ENCODE assay signal across 8 cellular contexts in genomic region chr2:88187038-88187676, GRCh38.
DNase-seq lines count a peak whose midpoint lies in the region; ATAC-seq and TF ChIP-seq lines count a peak whose summit lies in the region.

No MANE protein-coding gene starts in this region.

- no peaks in the 10 kb centered on the region for H3K9me2 ChIP-seq in OCI-LY1 (ENCODE audit: low read depth, low read length)

- H3K4me3 ChIP-seq in HFF-Myc (replicated peaks; ENCODE audit: low read depth, low read length): no peak overlapping the region
- H3K4me3 ChIP-seq in OCI-LY1 (ENCODE audit: low read depth, low read length, poor library complexity, severe bottlenecking): no peak overlapping the region
- H3K4me3 ChIP-seq in brain microvascular endothelial cell (ENCODE audit: low read depth, low read length): no peak overlapping the region
- H3K4me3 ChIP-seq in effector memory CD4-positive, alpha-beta T cell (ENCODE audit: insufficient read depth, low read depth, low read length, poor library complexity, severe bottlenecking): no peak overlapping the region

- no peaks in the 10 kb centered on the region for H3K27me3 ChIP-seq in OCI-LY1 (ENCODE audit: insufficient read depth, low read length)
- no peaks in the 10 kb centered on the region for H3K27me3 ChIP-seq in brain microvascular endothelial cell (replicated peaks)
- H3K27me3 ChIP-seq in effector memory CD4-positive, alpha-beta T cell (replicated peaks; ENCODE audit: control insufficient read depth, insufficient read depth, low read length, poor library complexity, severe bottlenecking): no peaks in the 10 kb centered on the region

- no peak overlapping the region for H3K4me2 ChIP-seq in OCI-LY1 (ENCODE audit: low read length)

- ATAC-seq in HG02870 (IDR thresholded peaks at IDR 0.05; ENCODE audit: unreplicated experiment): no peak

- H3K36me3 ChIP-seq in OCI-LY1 (ENCODE audit: insufficient read depth, low read length): no peaks in the 10 kb centered on the region
- H3K36me3 ChIP-seq in brain microvascular endothelial cell (replicated peaks): no peaks in the 10 kb centered on the region
- no peaks in the 10 kb centered on the region for H3K36me3 ChIP-seq in effector memory CD4-positive, alpha-beta T cell (ENCODE audit: control insufficient read depth, insufficient read depth, low read length)

- no peaks in the 10 kb centered on the region for H3K9me3 ChIP-seq in OCI-LY1 (ENCODE audit: low read length)
- no peaks in the 10 kb centered on the region for H3K9me3 ChIP-seq in effector memory CD4-positive, alpha-beta T cell (ENCODE audit: control insufficient read depth, low read length)

- no peaks in the 10 kb centered on the region for H3K4me1 ChIP-seq in OCI-LY1 (ENCODE audit: insufficient read depth, low read length, severe bottlenecking)
- no peaks in the 10 kb centered on the region for H3K4me1 ChIP-seq in effector memory CD4-positive, alpha-beta T cell (ENCODE audit: control insufficient read depth, insufficient read depth, low read length, poor library complexity, severe bottlenecking)

- in situ Hi-C loops in brain microvascular endothelial cell (cut with HindIII; ENCODE audit: low pct_ligation_motif_present, low sequenced_read_pairs): no loop called here

- TF ChIP-seq CTCF in HFF-Myc (IDR thresholded peaks at IDR 0.05; ENCODE audit: low read depth, low read length, missing control alignments) (peak; percentile 75), OCI-LY1 (IDR thresholded peaks at IDR 0.05; ENCODE audit: low read length) (peak; percentile 75), brain microvascular endothelial cell (IDR thresholded peaks at IDR 0.05; ENCODE audit: low read depth, low read length, missing control alignments) (peak; percentile 88)

- peak; percentile 42 for DNase-seq in CD1c-positive myeloid dendritic cell (ENCODE audit: extremely low spot score)
- peak; percentile 22 for DNase-seq in HFF-Myc (ENCODE audit: extremely low read depth, low read depth)
- DNase-seq in brain microvascular endothelial cell: peak; percentile 37
- DNase-seq in islet precursor cell: peak; percentile 92
- DNase-seq in stimulated activated CD8-positive, alpha-beta memory T cell treated with anti-CD3 and anti-CD28 coated beads, Interleukin-4, amount 100 ng/mL, for 48 hours: peak; percentile 58
- no peak for DNase-seq in effector memory CD4-positive, alpha-beta T cell

- H3K27ac ChIP-seq in OCI-LY1 (ENCODE audit: low read depth, low read length, poor library complexity, severe bottlenecking) (no peak overlapping the region), brain microvascular endothelial cell (no peak overlapping the region)
- no peak overlapping the region for H3K27ac ChIP-seq in effector memory CD4-positive, alpha-beta T cell (ENCODE audit: insufficient read depth, low read length, poor library complexity, severe bottlenecking)

- H3F3A ChIP-seq in OCI-LY1 (ENCODE audit: insufficient read depth, low read length): no peaks in the 10 kb centered on the region

- no peak overlapping the region for H2AFZ ChIP-seq in OCI-LY1 (ENCODE audit: low read length)

- H3K9ac ChIP-seq in OCI-LY1 (ENCODE audit: low read length): no peak overlapping the region

- no peaks in the 10 kb centered on the region for H3K79me2 ChIP-seq in OCI-LY1 (ENCODE audit: insufficient read depth, low read length)

- H4K20me1 ChIP-seq in OCI-LY1 (ENCODE audit: insufficient read depth, low read length): no peaks in the 10 kb centered on the region

Comparison
In these comparisons a context has a peak if more than half of its experiments do, and no peak if none do; other contexts are left out.
1. DNase-seq: peak in CD1c-positive myeloid dendritic cell (single experiment), HFF-Myc (single experiment), brain microvascular endothelial cell (single experiment), islet precursor cell (single experiment) and stimulated activated CD8-positive, alpha-beta memory T cell treated with anti-CD3 and anti-CD28 coated beads, Interleukin-4, amount 100 ng/mL, for 48 hours (single experiment); none in effector memory CD4-positive, alpha-beta T cell (0 of 3).
2. Peak in every context shown above with its lines, with median percentiles within 50 percentile points of each other: CTCF ChIP-seq.